ENCODE assay signal across 25 cellular contexts in genomic region chr16:17381784-17382183, GRCh38.
"Had no signal": no experiment of that assay in that cellular context is flagged by ENCODE, and none has a peak within 500 bp of the region (broad histone marks: within the 10 kb centered on the region; RNA-seq: fewer than 3 reads in every experiment).

No MANE protein-coding gene starts in this region.

- ATAC-seq: activated CD8-positive, alpha-beta T cell treated with anti-CD3 and anti-CD28 coated beads for 36 hours; lower lobe of right lung had no signal

- H3K27me3 ChIP-seq: adrenal gland, ascending aorta, brain microvascular endothelial cell, colonic mucosa, tibial artery had no signal

- H3K27me3 Mint-ChIP-seq: activated CD4-positive, alpha-beta T cell treated with anti-CD3 and anti-CD28 coated beads, Interleukin-2, amount 10 ng/mL, durations not matched to agents 7 days and 5 days; activated CD8-positive, alpha-beta T cell treated with anti-CD3 and anti-CD28 coated beads for 36 hours; activated naive CD8-positive, alpha-beta T cell; activated T-cell treated with anti-CD3 and anti-CD28 coated beads, Interleukin-2, amount 50 U/mL, for 24 hours; central memory CD8-positive, alpha-beta T cell; stimulated activated naive CD8-positive, alpha-beta T cell treated with anti-CD3 and anti-CD28 coated beads, Interleukin-15, Interleukin-2, amounts not matched to agents 100 ng/mL and 50 ng/mL, for 24 hours had no signal

- H3K4me1 ChIP-seq: colonic mucosa had no signal

- H3K9me3 Mint-ChIP-seq: activated CD4-positive, alpha-beta T cell treated with anti-CD3 and anti-CD28 coated beads, Interleukin-2, amount 10 ng/mL, durations not matched to agents 7 days and 5 days; activated CD8-positive, alpha-beta T cell treated with anti-CD3 and anti-CD28 coated beads for 36 hours; activated T-cell treated with anti-CD3 and anti-CD28 coated beads, Interleukin-2, amount 50 U/mL, for 24 hours; activated T-helper 2 cell treated with anti-CD3 and anti-CD28 coated beads, Interferon-gamma antibody, Interleukin-2, Interleukin-4, amounts not matched to agents 10 μg/mL and 5 μg/mL and 100 μg/mL, durations not matched to agents 14 hours and 24 hours and 36 hours; central memory CD8-positive, alpha-beta T cell; neural crest cell; stimulated activated naive CD8-positive, alpha-beta T cell treated with anti-CD3 and anti-CD28 coated beads, Interleukin-15, Interleukin-2, amounts not matched to agents 100 ng/mL and 50 ng/mL, for 24 hours had no signal

- H3K36me3 Mint-ChIP-seq: activated naive CD8-positive, alpha-beta T cell had no signal

- H3K4me3 ChIP-seq: adrenal gland, ascending aorta, colonic mucosa, lower lobe of right lung, mucosa of descending colon, tibial artery had no signal

- H3K36me3 ChIP-seq: adrenal gland, ascending aorta, brain microvascular endothelial cell, colonic mucosa, lower lobe of right lung, tibial artery, WERI-Rb-1 had no signal

- H3K27ac ChIP-seq: adrenal gland, ascending aorta, brain microvascular endothelial cell, colonic mucosa, epithelial cell of prostate, lower lobe of right lung, tibial artery, WERI-Rb-1 had no signal

- H3K9me3 ChIP-seq: adrenal gland, ascending aorta, colonic mucosa, lower lobe of right lung, mucosa of descending colon, tibial artery had no signal

- DNase-seq: activated CD4-positive, alpha-beta T cell treated with anti-CD3 and anti-CD28 coated beads, Interleukin-2, amount 10 ng/mL, durations not matched to agents 7 days and 5 days; activated CD4-positive, CD25-positive, alpha-beta regulatory T cell treated with anti-CD3 and anti-CD28 coated beads, Interleukin-2, amount 50 U/mL, for 72 hours; activated CD8-positive, alpha-beta T cell treated with anti-CD3 and anti-CD28 coated beads for 36 hours; activated naive CD4-positive, alpha-beta T cell; activated T-cell treated with anti-CD3 and anti-CD28 coated beads, Interleukin-2, amount 50 U/mL, for 24 hours; adrenal gland; brain microvascular endothelial cell; colonic mucosa; foreskin fibroblast; kidney; lower lobe of right lung; mucosa of descending colon; posterior cingulate gyrus; stimulated activated CD4-positive, alpha-beta T cell treated with anti-CD3 and anti-CD28 coated beads, Interleukin-12 subunit alpha, Interleukin-12 subunit beta, amount 100 ng/mL, for 4 hours; stimulated activated CD4-positive, alpha-beta T cell treated with anti-CD3 and anti-CD28 coated beads, Interleukin-4, amount 100 ng/mL, for 4 hours; SW 1271; tibial artery; WERI-Rb-1 had no signal

- H3K4me3 Mint-ChIP-seq: activated CD4-positive, alpha-beta T cell treated with anti-CD3 and anti-CD28 coated beads, Interleukin-2, amount 10 ng/mL, durations not matched to agents 7 days and 5 days; activated CD8-positive, alpha-beta T cell treated with anti-CD3 and anti-CD28 coated beads for 36 hours; activated naive CD8-positive, alpha-beta T cell; neural crest cell; stimulated activated naive CD8-positive, alpha-beta T cell treated with anti-CD3 and anti-CD28 coated beads, Interleukin-15, Interleukin-2, amounts not matched to agents 100 ng/mL and 50 ng/mL, for 24 hours had no signal

- H3K27ac Mint-ChIP-seq: activated CD8-positive, alpha-beta T cell treated with anti-CD3 and anti-CD28 coated beads for 36 hours; activated naive CD8-positive, alpha-beta T cell had no signal
